In genomic region chr9:74125916-74126315, GRCh38 we compare ENCODE assay signal across 17 cellular contexts.
"Had no signal": no experiment of that assay in that cellular context is flagged by ENCODE, and none has a peak within 500 bp of the region (broad histone marks: within the 10 kb centered on the region; RNA-seq: fewer than 3 reads in every experiment).

No MANE protein-coding gene starts in this region.

- H3K27me3 Mint-ChIP-seq: activated B cell treated with CpG ODN at 0.5 μM for 24 hours; activated CD4-positive, alpha-beta T cell treated with anti-CD3 and anti-CD28 coated beads, Interleukin-2, amount 10 ng/mL, durations not matched to agents 7 days and 5 days; activated naive CD4-positive, alpha-beta T cell treated with anti-CD3 and anti-CD28 coated beads, Interleukin-2, amount 10 ng/mL, durations not matched to agents 7 days and 5 days had no signal

- H3K4me1 ChIP-seq: adrenal gland, left ventricle myocardium inferior, parathyroid adenoma, right atrium auricular region, stomach had no signal

- H3K36me3 Mint-ChIP-seq: activated naive CD4-positive, alpha-beta T cell treated with anti-CD3 and anti-CD28 coated beads, Interleukin-2, amount 10 ng/mL, durations not matched to agents 7 days and 5 days had no signal

- H3K79me2 ChIP-seq: parathyroid adenoma had no signal

- DNase-seq: activated B cell treated with CpG ODN at 0.5 μM for 24 hours; activated CD4-positive, alpha-beta T cell treated with anti-CD3 and anti-CD28 coated beads, Interleukin-2, amount 10 ng/mL, durations not matched to agents 7 days and 5 days; activated naive CD4-positive, alpha-beta T cell treated with anti-CD3 and anti-CD28 coated beads, Interleukin-2, amount 10 ng/mL, durations not matched to agents 7 days and 5 days; activated T-cell treated with anti-CD3 and anti-CD28 coated beads for 4 hours; adrenal gland; endodermal cell; foreskin fibroblast; head of caudate nucleus; left ventricle myocardium inferior; mesenchymal stem cell; stomach had no signal

- H3K9me3 ChIP-seq: adrenal gland, right atrium auricular region, stomach, thoracic aorta had no signal

- H3K9ac ChIP-seq: parathyroid adenoma had no signal

- H3K36me3 ChIP-seq: adrenal gland, left ventricle myocardium inferior, right atrium auricular region, stomach, thoracic aorta had no signal

- H2AFZ ChIP-seq: parathyroid adenoma had no signal

- H3K4me3 ChIP-seq: adrenal gland, left ventricle myocardium inferior, right atrium auricular region, skin epidermis, stomach, thoracic aorta had no signal

- H3K27ac Mint-ChIP-seq: activated B cell treated with CpG ODN at 0.5 μM for 24 hours; activated CD4-positive, alpha-beta T cell treated with anti-CD3 and anti-CD28 coated beads, Interleukin-2, amount 10 ng/mL, durations not matched to agents 7 days and 5 days; activated naive CD4-positive, alpha-beta T cell treated with anti-CD3 and anti-CD28 coated beads, Interleukin-2, amount 10 ng/mL, durations not matched to agents 7 days and 5 days; activated T-helper 2 cell treated with anti-CD3 and anti-CD28 coated beads, Interferon-gamma antibody, Interleukin-2, Interleukin-4, amounts not matched to agents 10 μg/mL and 5 μg/mL and 100 μg/mL, durations not matched to agents 14 hours and 24 hours and 36 hours; endodermal cell had no signal

- H3K27me3 ChIP-seq: adrenal gland, right atrium auricular region, stomach had no signal

- H3K9me3 Mint-ChIP-seq: activated B cell treated with CpG ODN at 0.5 μM for 24 hours; activated CD4-positive, alpha-beta T cell treated with anti-CD3 and anti-CD28 coated beads, Interleukin-2, amount 10 ng/mL, durations not matched to agents 7 days and 5 days; activated naive CD4-positive, alpha-beta T cell treated with anti-CD3 and anti-CD28 coated beads, Interleukin-2, amount 10 ng/mL, durations not matched to agents 7 days and 5 days; endodermal cell had no signal

- H3K4me3 Mint-ChIP-seq: activated B cell treated with CpG ODN at 0.5 μM for 24 hours; activated CD4-positive, alpha-beta T cell treated with anti-CD3 and anti-CD28 coated beads, Interleukin-2, amount 10 ng/mL, durations not matched to agents 7 days and 5 days; activated naive CD4-positive, alpha-beta T cell treated with anti-CD3 and anti-CD28 coated beads, Interleukin-2, amount 10 ng/mL, durations not matched to agents 7 days and 5 days; endodermal cell had no signal

- H3K4me1 Mint-ChIP-seq: activated B cell treated with CpG ODN at 0.5 μM for 24 hours; activated CD4-positive, alpha-beta T cell treated with anti-CD3 and anti-CD28 coated beads, Interleukin-2, amount 10 ng/mL, durations not matched to agents 7 days and 5 days; activated naive CD4-positive, alpha-beta T cell treated with anti-CD3 and anti-CD28 coated beads, Interleukin-2, amount 10 ng/mL, durations not matched to agents 7 days and 5 days had no signal

- ATAC-seq: esophagus mucosa had no signal

- H3K27ac ChIP-seq: adrenal gland, left ventricle myocardium inferior, parathyroid adenoma, right atrium auricular region, skin epidermis, stomach, thoracic aorta had no signal
